14 cellular contexts compared by ENCODE assay signal in the genomic region with DNA sequence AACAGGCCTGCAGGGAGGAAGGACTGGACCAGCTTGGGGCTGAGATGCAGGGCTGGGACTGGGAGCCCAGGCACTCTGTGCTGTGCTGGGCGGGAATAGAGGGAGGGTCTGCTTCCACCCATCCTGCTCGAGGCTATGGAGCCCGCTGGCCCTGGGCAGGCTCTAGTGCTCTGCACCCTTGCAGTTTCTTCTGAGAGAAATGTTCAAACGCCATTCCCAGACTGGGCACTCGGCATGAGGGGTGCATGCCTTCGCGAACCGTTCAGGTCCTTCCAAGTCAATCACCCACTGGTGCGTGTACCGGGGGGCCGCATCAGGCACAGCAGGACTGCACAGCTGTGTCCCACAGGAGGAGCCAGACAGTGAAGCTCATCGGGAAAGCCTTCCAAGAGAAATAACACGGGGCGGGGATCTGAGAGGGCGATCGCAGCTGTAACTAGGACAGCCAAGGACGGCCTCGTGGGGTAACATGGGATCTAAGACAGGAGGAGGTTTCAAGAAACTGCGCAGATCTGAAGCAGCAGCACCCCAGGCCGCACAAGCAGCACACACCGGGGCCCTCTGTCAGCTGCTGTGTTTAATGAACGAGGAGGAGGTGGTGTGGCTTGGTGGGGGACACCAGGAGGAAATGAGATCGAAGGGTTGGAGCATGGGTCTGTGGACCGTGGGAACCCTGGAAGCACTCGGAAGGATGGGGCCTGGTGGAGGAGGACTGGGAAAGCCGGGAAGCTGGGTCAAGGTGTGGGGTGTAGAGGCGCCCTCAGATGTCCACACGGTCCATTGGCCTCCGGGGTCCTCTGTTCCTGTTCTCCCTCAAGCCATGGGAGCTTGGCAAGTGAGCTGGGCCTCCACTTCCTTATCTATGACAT. TPM values are rescaled to one million over a fixed set of nuclear protein-coding genes. Genes with fewer than 3 reads are reported as not detected.
DNase-seq lines count a peak whose midpoint lies in the region; TF ChIP-seq lines count a peak whose summit lies in the region.
"Had no signal": no experiment of that assay in that cellular context is flagged by ENCODE, and none has a peak within 500 bp of the region (broad histone marks: within the 10 kb centered on the region; RNA-seq: fewer than 3 reads in every experiment).

No MANE protein-coding gene starts in this region.

- peaks cover 68% of the 10 kb centered on the region for H3K36me3 ChIP-seq in right atrium auricular region
- H3K36me3 ChIP-seq in tibial nerve: peaks cover 0 to 93% (median 5%) of the 10 kb centered on the region in 3 donors

- TF ChIP-seq EP300 in tibial nerve (IDR thresholded peaks at IDR 0.05): peak in 1 of 2 donors; percentile 47

- no peak for TF ChIP-seq POLR2A in tibial nerve (IDR thresholded peaks at IDR 0.05)

- no peaks in the 10 kb centered on the region for H3K27me3 ChIP-seq in right atrium auricular region
- H3K27me3 ChIP-seq in tibial nerve: no peaks in the 10 kb centered on the region

- H3K4me3 ChIP-seq in right atrium auricular region (no peak overlapping the region), tibial nerve (no peak overlapping the region)

- peaks cover 0 to 52% of the 10 kb centered on the region in 2 donors for H3K4me1 ChIP-seq in right atrium auricular region
- H3K4me1 ChIP-seq in tibial nerve: peaks cover 0 to 47% (median 3%) of the 10 kb centered on the region in 4 donors

- WGBS in tibial nerve, 2 donors: 68 to 75% methylated on average over 26 to 29 of the region's 29 CpGs

- peak overlapping the region; percentile 0 for H3K27ac ChIP-seq in angular gyrus (ENCODE audit: low read depth, low read length)
- peak overlapping the region; percentile 88 to 96 for H3K27ac ChIP-seq in right atrium auricular region
- peak overlapping the region; percentile 2 to 84 (median 56) for H3K27ac ChIP-seq in tibial nerve

- DNase-seq in activated effector memory CD4-positive, alpha-beta T cell treated with anti-CD3 and anti-CD28 coated beads, Interleukin-2, amount 50 U/mL, for 16 hours: peak; percentile 60
- DNase-seq in activated effector memory CD4-positive, alpha-beta T cell treated with Interleukin-2 at 50 U/mL for 16 hours: no peak
- DNase-seq in right atrium auricular region (ENCODE audit: low spot score): no peak
- peak; percentile 62 to 74 for DNase-seq in tibial nerve (ENCODE audit: low spot score in 2 of 2)
- DNase-seq in GM10266 (ENCODE audit: extremely low spot score): no peak
- no peak for DNase-seq in KG1 (lab: John Stamatoyannopoulos, UW)
- no peak for DNase-seq in DMS53 (lab: John Stamatoyannopoulos, UW)
- DNase-seq: activated CD4-positive, alpha-beta memory T cell treated with anti-CD3 and anti-CD28 coated beads, Interleukin-2, amount 10 ng/mL, durations not matched to agents 7 days and 5 days; MV-4-11; NCI-H2081 treated with DMSO at 0.1 percent for 48 hours; NCI-H774; SHP77 treated with DMSO at 0.1 percent for 48 hours; stimulated activated naive CD4-positive, alpha-beta T cell treated with Interleukin-2 at 50 U/mL for 16 hours had no signal

- TF ChIP-seq CTCF in right atrium auricular region (IDR thresholded peaks at IDR 0.05): no peak
- TF ChIP-seq CTCF in tibial nerve (IDR thresholded peaks at IDR 0.05): no peak
- no peak for TF ChIP-seq CTCF in GM10266 (IDR thresholded peaks at IDR 0.05; ENCODE audit: control insufficient read depth, insufficient read depth, low read depth, missing control alignments)

- no peaks in the 10 kb centered on the region for H3K9me3 ChIP-seq in right atrium auricular region
- no peaks in the 10 kb centered on the region for H3K9me3 ChIP-seq in tibial nerve

RNA-seq across cellular contexts. Expression of a gene that starts 26.1 kb away (rescaled TPM):
- 100 to 1,000 TPM; 145 to 174 TPM for total RNA-seq in right atrium auricular region
- total RNA-seq in tibial nerve: 100 to 1,000 TPM in 1 of 4 donors, 10 to 100 TPM in 3; 71.6 to 119 (median 78.6) TPM

RNA-seq across cellular contexts. Expression of a gene that starts 26.3 kb away (rescaled TPM):
- total RNA-seq in right atrium auricular region (100 to 1,000 TPM in 1 of 2 donors, 10 to 100 TPM in 1; 75.9 to 116 TPM), tibial nerve (100 to 1,000 TPM in 1 of 4 donors, 10 to 100 TPM in 3; 62.2 to 114 (median 67.0) TPM)

Comparison
In these comparisons a context has a peak if more than half of its experiments do, and no peak if none do; other contexts are left out.
1. DNase-seq: peak in activated effector memory CD4-positive, alpha-beta T cell treated with anti-CD3 and anti-CD28 coated beads, Interleukin-2, amount 50 U/mL, for 16 hours (single experiment) and tibial nerve (2 of 2); none in activated effector memory CD4-positive, alpha-beta T cell treated with Interleukin-2 at 50 U/mL for 16 hours (single experiment), right atrium auricular region (single experiment), GM10266 (single experiment), KG1 (single experiment) and DMS53 (single experiment).
2. H3K27ac ChIP-seq: peak in every context shown above with its lines; median percentile 92 in right atrium auricular region; 56 in tibial nerve; 0 in angular gyrus.